Comparison of ENCODE assay signal across 12 cellular contexts in the genomic region with DNA sequence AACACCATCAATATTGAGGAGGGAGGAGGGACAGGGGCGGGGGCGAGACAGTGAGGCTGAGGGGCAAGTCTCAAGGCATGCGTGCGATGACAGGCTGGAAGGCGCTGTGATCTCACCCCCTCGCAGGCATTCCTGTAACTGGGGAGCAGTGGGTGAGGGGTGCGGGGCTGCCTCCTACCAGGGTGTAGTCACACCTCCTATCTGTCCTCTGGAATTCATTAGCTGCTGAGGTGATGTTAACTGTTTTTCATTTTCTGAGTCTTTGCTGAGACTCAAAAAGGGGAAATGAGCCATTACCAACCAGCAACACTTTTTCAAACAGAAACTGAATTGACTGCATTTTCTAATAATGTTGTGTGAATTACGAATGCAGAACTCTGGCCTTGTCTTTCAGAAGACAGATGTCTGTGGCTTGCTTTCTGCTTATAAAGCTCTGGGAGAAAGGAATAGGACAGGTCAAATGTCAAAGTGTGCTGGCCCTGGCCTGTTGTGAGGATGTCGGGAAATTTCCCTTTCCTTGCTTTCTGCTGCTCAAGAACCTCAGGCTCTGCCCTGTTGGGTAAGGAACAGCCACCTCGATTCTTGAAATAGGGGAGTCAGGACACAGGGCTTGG. TPM values are rescaled to one million over a fixed set of nuclear protein-coding genes. Genes with fewer than 3 reads are reported as not detected.
DNase-seq lines count a peak whose midpoint lies in the region; ATAC-seq and TF ChIP-seq lines count a peak whose summit lies in the region.
"Had no signal": no experiment of that assay in that cellular context is flagged by ENCODE, and none has a peak within 500 bp of the region (broad histone marks: within the 10 kb centered on the region; RNA-seq: fewer than 3 reads in every experiment).

No MANE protein-coding gene starts in this region.

- intact Hi-C loops in colonic mucosa (cut with DNase I) (no loop called here), uterus (cut with DNase I; ENCODE audit: low total_unique reads) (loop anchor here (10.0 kb wide), 1 partner anchor 48 kb away; no protein-coding TSS in a partner anchor)

- no peak for TF ChIP-seq POLR2A in uterus (IDR thresholded peaks at IDR 0.05)

- peaks cover 3% of the 10 kb centered on the region for H3K4me1 Mint-ChIP-seq in progenitor cell of endocrine pancreas (ENCODE audit: low read depth)

- H3K4me3 Mint-ChIP-seq in progenitor cell of endocrine pancreas (ENCODE audit: low read depth), result no peak overlapping the region

- H3K36me3 Mint-ChIP-seq in progenitor cell of endocrine pancreas (ENCODE audit: insufficient read depth), result no peaks in the 10 kb centered on the region

- ATAC-seq in HG03342 (IDR thresholded peaks at IDR 0.05; ENCODE audit: unreplicated experiment) (peak; percentile 49), HG03565 (IDR thresholded peaks at IDR 0.05; ENCODE audit: unreplicated experiment) (no peak)

- no peaks in the 10 kb centered on the region for H3K9me3 Mint-ChIP-seq in progenitor cell of endocrine pancreas (ENCODE audit: low read depth)

- TF ChIP-seq CTCF in GM20000 (IDR thresholded peaks at IDR 0.05; ENCODE audit: extremely low read depth, missing control alignments) (no peak), colonic mucosa (IDR thresholded peaks at IDR 0.05) (no peak), uterus (IDR thresholded peaks at IDR 0.05) (no peak), progenitor cell of endocrine pancreas (IDR thresholded peaks at IDR 0.05; ENCODE audit: unreplicated experiment) (no peak)

- H3K27me3 Mint-ChIP-seq in progenitor cell of endocrine pancreas, result peaks cover 27% of the 10 kb centered on the region

- H3K36me3 ChIP-seq in colonic mucosa (no peaks in the 10 kb centered on the region), uterus (no peaks in the 10 kb centered on the region)
- H3K36me3 ChIP-seq: suprapubic skin had no signal

- H3K4me1 ChIP-seq in colonic mucosa (peaks cover 8% of the 10 kb centered on the region), uterus (no peaks in the 10 kb centered on the region)

- H3K27ac ChIP-seq in colonic mucosa (peak overlapping the region; percentile 17), uterus (no peak overlapping the region)
- H3K27ac ChIP-seq: suprapubic skin had no signal

- DNase-seq in GM03348 (ENCODE audit: low spot score), result peak; percentile 22
- peak; percentile 84 for DNase-seq in GM20000 (ENCODE audit: low spot score)
- no peak for DNase-seq in colonic mucosa
- DNase-seq in NCI-H1048 (lab: John Stamatoyannopoulos, UW), result no peak
- no peak for DNase-seq in uterus
- no peak for DNase-seq in progenitor cell of endocrine pancreas (ENCODE audit: low spot score, unreplicated experiment)
- DNase-seq: amniotic stem cell had no signal

- H3K27me3 ChIP-seq in colonic mucosa, result no peaks in the 10 kb centered on the region
- H3K27me3 ChIP-seq in uterus, result no peaks in the 10 kb centered on the region
- H3K27me3 ChIP-seq: suprapubic skin had no signal

- H3K9ac ChIP-seq in colonic mucosa (ENCODE audit: low read depth in 2 of 2, low read length in 2 of 2), result no peak overlapping the region

- H3K9me3 ChIP-seq in colonic mucosa (no peaks in the 10 kb centered on the region), uterus (no peaks in the 10 kb centered on the region)
- H3K9me3 ChIP-seq: suprapubic skin had no signal

- H3K27ac Mint-ChIP-seq in progenitor cell of endocrine pancreas, result no peak overlapping the region

- H3K4me3 ChIP-seq in colonic mucosa, result no peak overlapping the region
- H3K4me3 ChIP-seq in uterus, result no peak overlapping the region
- H3K4me3 ChIP-seq: smooth muscle cell, suprapubic skin had no signal

RNA-seq across cellular contexts. Expression of a gene that starts 23.7 kb away (rescaled TPM):
- total RNA-seq in colonic mucosa (1 to 10 TPM; 1.4 to 1.6 TPM), uterus (10 to 100 TPM in 2 of 4 donors, 1 to 10 TPM in 2; 7.1 to 56.2 (median 25.4) TPM), progenitor cell of endocrine pancreas (0.43 and 0.53 TPM in 2 replicates)
- total RNA-seq: lung microvascular endothelial cell had no signal

RNA-seq across cellular contexts. Expression of a gene that starts 53.9 kb away (rescaled TPM):
- total RNA-seq in colonic mucosa, result 1 to 10 TPM; 3.8 to 6.5 TPM
- total RNA-seq in uterus, result 10 to 100 TPM in 1 of 4 donors, 1 to 10 TPM in 3; 1.0 to 13.8 (median 5.5) TPM
- 13.3 and 13.7 TPM in 2 replicates for total RNA-seq in progenitor cell of endocrine pancreas

Comparison
In these comparisons a context has a peak if more than half of its experiments do, and no peak if none do; other contexts are left out.
1. DNase-seq: peak in GM03348 (single experiment) and GM20000 (single experiment); none in colonic mucosa (single experiment), NCI-H1048 (single experiment), uterus (0 of 2) and progenitor cell of endocrine pancreas (single experiment).